17 cellular contexts compared by ENCODE assay signal in the genomic region with DNA sequence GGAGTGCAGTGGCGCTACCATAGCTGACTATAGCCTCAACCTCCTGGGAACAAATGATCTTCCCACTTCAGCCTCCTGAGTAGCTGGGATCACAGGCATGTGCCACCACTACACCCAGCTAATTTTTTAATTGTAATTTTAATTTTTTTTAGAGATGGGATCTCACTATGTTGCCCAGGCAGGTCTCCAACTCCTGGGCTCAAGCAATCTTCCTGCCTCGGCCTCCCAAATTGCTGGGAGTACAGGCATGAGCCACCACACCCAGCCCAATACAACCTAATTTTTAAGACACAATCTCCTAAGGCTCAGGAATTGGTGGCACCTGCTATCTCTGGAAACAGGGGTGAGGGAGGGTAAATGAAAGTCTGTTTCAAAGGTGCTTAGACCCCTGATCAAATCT. TPM values are rescaled to one million over a fixed set of nuclear protein-coding genes. Genes with fewer than 3 reads are reported as not detected.
DNase-seq lines count a peak whose midpoint lies in the region; ATAC-seq and TF ChIP-seq lines count a peak whose summit lies in the region.
"Had no signal": no experiment of that assay in that cellular context is flagged by ENCODE, and none has a peak within 500 bp of the region (broad histone marks: within the 10 kb centered on the region; RNA-seq: fewer than 3 reads in every experiment).

No MANE protein-coding gene starts in this region.

- peak overlapping the region; percentile 93 for H3K4me3 ChIP-seq in CD4-positive, CD25-positive, alpha-beta regulatory T cell (ENCODE audit: low read depth, low read length)
- peak overlapping the region; percentile 17; the same call in 1 of the 2 replicates for H3K4me3 ChIP-seq in GM08714 (ENCODE audit: low read length)
- no peak overlapping the region for H3K4me3 ChIP-seq in adrenal gland
- H3K4me3 ChIP-seq: coronary artery, esophagus squamous epithelium had no signal

- H3K27ac ChIP-seq in CD4-positive, CD25-positive, alpha-beta regulatory T cell (ENCODE audit: insufficient read depth, low read length, poor library complexity, severe bottlenecking), result no peak overlapping the region
- H3K27ac ChIP-seq in adrenal gland, result no peak overlapping the region
- H3K27ac ChIP-seq: coronary artery, esophagus squamous epithelium, KMS-11 had no signal

- H3K9me3 Mint-ChIP-seq in CD4-positive, CD25-positive, alpha-beta regulatory T cell, result peaks cover 0 to 3% (median 0%) of the 10 kb centered on the region in 7 donors
- H3K9me3 Mint-ChIP-seq in activated CD8-positive, alpha-beta T cell treated with anti-CD3 and anti-CD28 coated beads for 36 hours, result no peaks in the 10 kb centered on the region

- H3K27me3 Mint-ChIP-seq in CD4-positive, CD25-positive, alpha-beta regulatory T cell, result peaks cover 7% of the 10 kb centered on the region
- H3K27me3 Mint-ChIP-seq in activated CD8-positive, alpha-beta T cell treated with anti-CD3 and anti-CD28 coated beads for 36 hours, result no peaks in the 10 kb centered on the region

- peaks cover 85% of the 10 kb centered on the region for H3K4me1 ChIP-seq in CD4-positive, CD25-positive, alpha-beta regulatory T cell (ENCODE audit: control insufficient read depth, insufficient read depth, low read length, poor library complexity, severe bottlenecking)
- peaks cover 8 to 47% of the 10 kb centered on the region in 2 donors for H3K4me1 ChIP-seq in adrenal gland (replicated peaks in 1 of 2)

- peaks cover 49% of the 10 kb centered on the region for H3K36me3 ChIP-seq in CD4-positive, CD25-positive, alpha-beta regulatory T cell (ENCODE audit: control insufficient read depth, insufficient read depth, low read length)
- H3K36me3 ChIP-seq in adrenal gland (replicated peaks in 1 of 2), result peaks cover 0 to 43% of the 10 kb centered on the region in 2 donors

- CTCF ChIA-PET in activated CD8-positive, alpha-beta T cell treated with anti-CD3 and anti-CD28 coated beads for 36 hours (lab: Charles Lee), result interaction anchor here (1.1 to 1.5 kb wide), 2 partner anchors 51 to 562 kb away, joined by 3 read pairs; no protein-coding TSS in a partner anchor

- 92 to 99% (median 97%) methylated on average over 2 of the region's 2 CpGs for WGBS in adrenal gland, 4 donors

- peak overlapping the region in 2 of 3 donors; percentile 92 to 95 for H3K27ac Mint-ChIP-seq in CD4-positive, CD25-positive, alpha-beta regulatory T cell
- peak overlapping the region; percentile 69 for H3K27ac Mint-ChIP-seq in activated CD8-positive, alpha-beta T cell treated with anti-CD3 and anti-CD28 coated beads for 36 hours

- TF ChIP-seq POLR2A in adrenal gland (IDR thresholded peaks at IDR 0.05), result no peak

- peaks cover 25 to 89% (median 67%) of the 10 kb centered on the region in 4 donors for H3K4me1 Mint-ChIP-seq in CD4-positive, CD25-positive, alpha-beta regulatory T cell
- H3K4me1 Mint-ChIP-seq in activated CD8-positive, alpha-beta T cell treated with anti-CD3 and anti-CD28 coated beads for 36 hours (ENCODE audit: low read depth), result peaks cover 75% of the 10 kb centered on the region

- H3K27me3 ChIP-seq in CD4-positive, CD25-positive, alpha-beta regulatory T cell (ENCODE audit: control insufficient read depth, insufficient read depth, low read length), result no peaks in the 10 kb centered on the region
- no peaks in the 10 kb centered on the region for H3K27me3 ChIP-seq in adrenal gland
- H3K27me3 ChIP-seq: BE2C, esophagus squamous epithelium had no signal

- DNase-seq in CD4-positive, CD25-positive, alpha-beta regulatory T cell, result no peak
- no peak for DNase-seq in activated CD8-positive, alpha-beta T cell treated with anti-CD3 and anti-CD28 coated beads for 36 hours
- peak; percentile 6 for DNase-seq in islet precursor cell
- no peak for DNase-seq in adrenal gland
- DNase-seq in CD1c-positive myeloid dendritic cell (ENCODE audit: extremely low spot score), result no peak
- no peak for DNase-seq in NCI-H524 (lab: John Stamatoyannopoulos, UW)
- DNase-seq: anterior cingulate cortex; BE2C; esophagus squamous epithelium; NCI-H1694 treated with DMSO at 0.1 percent for 48 hours; NCI-H526; stimulated activated naive CD4-positive, alpha-beta T cell treated with Interleukin-2 at 50 U/mL for 16 hours had no signal

- H3K9me3 ChIP-seq in CD4-positive, CD25-positive, alpha-beta regulatory T cell (ENCODE audit: control insufficient read depth in 2 of 2, low read length in 2 of 2), result no peaks in the 10 kb centered on the region
- H3K9me3 ChIP-seq in adrenal gland (replicated peaks in 1 of 3), result no peaks in the 10 kb centered on the region
- H3K9me3 ChIP-seq: BE2C, esophagus squamous epithelium had no signal

- peaks cover 71% of the 10 kb centered on the region for H3K36me3 Mint-ChIP-seq in CD4-positive, CD25-positive, alpha-beta regulatory T cell
- H3K36me3 Mint-ChIP-seq in activated CD8-positive, alpha-beta T cell treated with anti-CD3 and anti-CD28 coated beads for 36 hours (ENCODE audit: low read depth), result peaks cover 86% of the 10 kb centered on the region

- no peak for TF ChIP-seq CTCF in activated CD8-positive, alpha-beta T cell treated with anti-CD3 and anti-CD28 coated beads for 36 hours (IDR thresholded peaks at IDR 0.05)
- TF ChIP-seq CTCF in adrenal gland (IDR thresholded peaks at IDR 0.05), result no peak

- POLR2A ChIA-PET in activated CD8-positive, alpha-beta T cell treated with anti-CD3 and anti-CD28 coated beads for 36 hours (lab: Charles Lee), result interaction anchor here (1.3 to 1.9 kb wide), 2 partner anchors 16 to 22 kb away, joined by 4 read pairs; a partner anchor contains a TSS

- no peak for ATAC-seq in CD4-positive, CD25-positive, alpha-beta regulatory T cell (ENCODE audit: low read depth in 2 of 2)
- ATAC-seq in activated CD8-positive, alpha-beta T cell treated with anti-CD3 and anti-CD28 coated beads for 36 hours, result no peak
- no peak for ATAC-seq in GM19324 (IDR thresholded peaks at IDR 0.05; ENCODE audit: low FRiP score, unreplicated experiment)
- ATAC-seq: sciatic nerve had no signal

- H3K4me3 Mint-ChIP-seq in CD4-positive, CD25-positive, alpha-beta regulatory T cell, result peak overlapping the region; percentile 94 to 99 (median 97)
- H3K4me3 Mint-ChIP-seq in activated CD8-positive, alpha-beta T cell treated with anti-CD3 and anti-CD28 coated beads for 36 hours, result peak overlapping the region; percentile 96

- intact Hi-C loops in activated CD8-positive, alpha-beta T cell treated with anti-CD3 and anti-CD28 coated beads for 36 hours (cut with micrococcal nuclease), result no loop called here
- intact Hi-C loops in adrenal gland (cut with DNase I), result no loop called here

RNA-seq across cellular contexts. Expression of a gene that starts 5.8 kb away (rescaled TPM):
- total RNA-seq in CD4-positive, CD25-positive, alpha-beta regulatory T cell, result 20.2 TPM
- polyA plus RNA-seq in CD4-positive, CD25-positive, alpha-beta regulatory T cell, result 10 to 100 TPM in 3 of 4 donors, 1 to 10 TPM in 1; 9.2 to 11.9 (median 10.5) TPM
- 10 to 100 TPM; 10.5 to 11.8 TPM for total RNA-seq in activated CD8-positive, alpha-beta T cell treated with anti-CD3 and anti-CD28 coated beads for 36 hours
- 10 to 100 TPM in 1 of 8 donors, 1 to 10 TPM in 7; 4.5 to 14.4 (median 6.6) TPM for total RNA-seq in adrenal gland
- 1 to 10 TPM; 2.2 to 7.0 (median 4.0) TPM for polyA plus RNA-seq in adrenal gland

RNA-seq across cellular contexts. Expression of a gene that starts 21.6 kb away (rescaled TPM):
- total RNA-seq in CD4-positive, CD25-positive, alpha-beta regulatory T cell, result 166 TPM
- polyA plus RNA-seq in CD4-positive, CD25-positive, alpha-beta regulatory T cell, result 10 to 100 TPM; 14.6 to 20.9 (median 17.2) TPM
- total RNA-seq in activated CD8-positive, alpha-beta T cell treated with anti-CD3 and anti-CD28 coated beads for 36 hours, result 10 to 100 TPM; 17.7 TPM
- 10 to 100 TPM in 4 of 8 donors, 1 to 10 TPM in 4; 3.8 to 16.7 (median 10.4) TPM for total RNA-seq in adrenal gland
- polyA plus RNA-seq in adrenal gland, result 10 to 100 TPM in 2 of 3 donors, 1 to 10 TPM in 1; 3.7 to 99.9 (median 35.2) TPM

RNA-seq across cellular contexts. Expression of a gene that starts 36.7 kb away (rescaled TPM):
- total RNA-seq in CD4-positive, CD25-positive, alpha-beta regulatory T cell, result 30.2 TPM
- polyA plus RNA-seq in CD4-positive, CD25-positive, alpha-beta regulatory T cell, result 10 to 100 TPM in 3 of 4 donors, 1 to 10 TPM in 1; 9.5 to 14.8 (median 12.4) TPM
- total RNA-seq in activated CD8-positive, alpha-beta T cell treated with anti-CD3 and anti-CD28 coated beads for 36 hours, result 1 to 10 TPM; 8.7 to 9.6 TPM
- total RNA-seq in adrenal gland, result 10 to 100 TPM in 5 of 8 donors, 1 to 10 TPM in 3; 6.4 to 17.3 (median 10.4) TPM
- 10 to 100 TPM in 2 of 3 donors, 1 to 10 TPM in 1; 6.6 to 17.5 (median 15.9) TPM for polyA plus RNA-seq in adrenal gland

RNA-seq across cellular contexts. Expression of a gene that starts 36.8 kb away (rescaled TPM):
- total RNA-seq in CD4-positive, CD25-positive, alpha-beta regulatory T cell, result 0.91 TPM
- under 1 TPM; 0.24 to 0.72 (median 0.39) TPM for polyA plus RNA-seq in CD4-positive, CD25-positive, alpha-beta regulatory T cell
- under 1 TPM; 0.27 to 0.38 TPM for total RNA-seq in activated CD8-positive, alpha-beta T cell treated with anti-CD3 and anti-CD28 coated beads for 36 hours
- 1 to 10 TPM in 5 of 8 donors, under 1 TPM in 3; 0.74 to 3.3 (median 1.7) TPM for total RNA-seq in adrenal gland
- polyA plus RNA-seq in adrenal gland, result 1 to 10 TPM in 1 of 3 donors, under 1 TPM in 2; 0.48 to 1.8 (median 0.51) TPM

Comparison
In these comparisons a context has a peak if more than half of its experiments do, and no peak if none do; other contexts are left out.
1. H3K4me3 ChIP-seq: peak in CD4-positive, CD25-positive, alpha-beta regulatory T cell (single experiment) and GM08714 (single experiment); none in adrenal gland (0 of 4).